In genomic region chr1:180527270-180527669, GRCh38 we compare ENCODE assay signal across 17 cellular contexts. TPM values are rescaled to one million over a fixed set of nuclear protein-coding genes. Genes with fewer than 3 reads are reported as not detected.
DNase-seq lines count a peak whose midpoint lies in the region; ATAC-seq, FAIRE-seq and TF ChIP-seq lines count a peak whose summit lies in the region.
"Had no signal": no experiment of that assay in that cellular context is flagged by ENCODE, and none has a peak within 500 bp of the region (broad histone marks: within the 10 kb centered on the region; RNA-seq: fewer than 3 reads in every experiment).

No MANE protein-coding gene starts in this region.

- CTCF ChIA-PET in HEK293 (lab: Yijun Ruan, JAX) = interaction anchor here (0.5 to 13.3 kb wide), 7 partner anchors 12 to 746 kb away, joined by 3 to 134 read pairs (median 3); no protein-coding TSS in a partner anchor
- CTCF ChIA-PET in RWPE1 (lab: Yijun Ruan, JAX) = interaction anchor here (0.6 kb wide), 1 partner anchor 658 kb away, joined by 6 read pairs; no protein-coding TSS in a partner anchor

- DNase-seq in RWPE1 (ENCODE audit: low spot score) (peak; percentile 25), fibroblast of mammary gland (ENCODE audit: low read depth) (peak; percentile 48), small intestine (peak; percentile 45), NCI-H2029 (lab: John Stamatoyannopoulos, UW) (no peak), head of caudate nucleus (no peak), NCI-H2081 (lab: John Stamatoyannopoulos, UW) (no peak)
- DNase-seq: CD4-positive, CD25-positive, alpha-beta regulatory T cell; GOT3; heart right ventricle; left ventricle myocardium inferior; NCI-H1092 treated with DMSO at 0.1 percent for 48 hours; T1000 had no signal

- intact Hi-C loops in head of caudate nucleus (cut with DNase I) = no loop called here

- no peak for ATAC-seq in HG02610 (IDR thresholded peaks at IDR 0.05; ENCODE audit: unreplicated experiment)

- H3K27ac ChIP-seq in HEK293 (ENCODE audit: extremely low read depth, low read depth, low read length) (no peak overlapping the region), RWPE1 (no peak overlapping the region), small intestine (ENCODE audit: low read depth in 1 of 2, low read length in 1 of 2) (no peak overlapping the region)
- H3K27ac ChIP-seq: left ventricle myocardium inferior, neural progenitor cell, skin epidermis had no signal

- FAIRE-seq in small intestine (lab: Jason Lieb, UNC) = no peak
- FAIRE-seq: GM18507 had no signal

- H3K9me3 ChIP-seq in HEK293 (ENCODE audit: control insufficient read depth, insufficient read depth, low read depth, low read length) = no peaks in the 10 kb centered on the region
- no peaks in the 10 kb centered on the region for H3K9me3 ChIP-seq in small intestine (ENCODE audit: control insufficient read depth, low read depth)
- H3K9me3 ChIP-seq: left ventricle myocardium inferior had no signal

- TF ChIP-seq CTCF in HEK293 (tag by site-specific recombination; IDR thresholded peaks at IDR 0.05) = no peak
- TF ChIP-seq CTCF in RWPE1 (conservative IDR thresholded peaks at IDR 0.05; ENCODE audit: low read depth) = no peak
- TF ChIP-seq CTCF in fibroblast of mammary gland (conservative IDR thresholded peaks at IDR 0.05; ENCODE audit: control insufficient read depth, insufficient read depth, low read depth, low read length) = no peak

- H3K4me1 ChIP-seq in HEK293 (ENCODE audit: control insufficient read depth, insufficient read depth, low read length) (no peaks in the 10 kb centered on the region), small intestine (ENCODE audit: control insufficient read depth in 2 of 2, insufficient read depth in 1 of 2, low read depth in 1 of 2, low read length in 1 of 2) (no peaks in the 10 kb centered on the region)
- H3K4me1 ChIP-seq: neural progenitor cell had no signal

- POLR2A ChIA-PET in HEK293 (lab: Yijun Ruan, JAX) = no interaction called here
- POLR2A ChIA-PET in RWPE1 (lab: Yijun Ruan, JAX; ENCODE audit: low non-redundant PET) = no interaction called here

- H3K27me3 ChIP-seq in small intestine (ENCODE audit: control insufficient read depth in 2 of 2, insufficient read depth in 2 of 2, low read length in 2 of 2) = no peaks in the 10 kb centered on the region
- H3K27me3 ChIP-seq: heart right ventricle, neural progenitor cell had no signal

- H3K36me3 ChIP-seq in HEK293 (ENCODE audit: control insufficient read depth in 2 of 2, insufficient read depth in 1 of 2, low read length in 2 of 2) = no peaks in the 10 kb centered on the region
- H3K36me3 ChIP-seq in small intestine (ENCODE audit: control insufficient read depth in 2 of 2, insufficient read depth in 2 of 2, low read length in 2 of 2) = no peaks in the 10 kb centered on the region
- H3K36me3 ChIP-seq: heart right ventricle, left ventricle myocardium inferior, neural progenitor cell had no signal

- 23 to 55% (median 33%) methylated on average over 4 of the region's 4 CpGs for WGBS in small intestine, 3 donors

- no peak overlapping the region for H3K4me3 ChIP-seq in HEK293 (ENCODE audit: low read depth, low read length)
- H3K4me3 ChIP-seq in fibroblast of mammary gland (ENCODE audit: control insufficient read depth, low read depth, low read length) = no peak overlapping the region
- H3K4me3 ChIP-seq in small intestine (ENCODE audit: low read depth in 1 of 2, low read length in 2 of 2) = no peak overlapping the region
- H3K4me3 ChIP-seq: heart right ventricle, left ventricle myocardium inferior, neural progenitor cell, skin epidermis had no signal

TF ChIP-seq in HEK293, 187 proteins besides CTCF, POLR2A, EP300 and RAD21:
- TF ChIP-seq ZNF449 (tag by site-specific recombination; IDR thresholded peaks at IDR 0.05) (no peak), ZNF623 (tag by site-specific recombination; IDR thresholded peaks at IDR 0.05) (peak; percentile 40; the same call in 1 of the 2 replicates), ZBTB49 (tag by site-specific recombination; IDR thresholded peaks at IDR 0.05; ENCODE audit: low read depth) (no peak), ZBTB20 (tag by site-specific recombination; IDR thresholded peaks at IDR 0.05) (peak; percentile 60; the same call in 1 of the 2 replicates), ZNF366 (tag by site-specific recombination; conservative IDR thresholded peaks at IDR 0.05) (no peak), GLIS1 (tag by site-specific recombination; IDR thresholded peaks at IDR 0.05) (no peak), ZEB2 (tag by site-specific recombination; IDR thresholded peaks at IDR 0.05) (no peak), ZXDB (tag by site-specific recombination; IDR thresholded peaks at IDR 0.05) (no peak), GLI4 (tag by site-specific recombination; IDR thresholded peaks at IDR 0.05) (no peak), ZNF548 (tag by site-specific recombination; IDR thresholded peaks at IDR 0.05) (no peak), GLI2 (tag by site-specific recombination; IDR thresholded peaks at IDR 0.05; ENCODE audit: borderline replicate concordance, low read depth) (no peak), ELK4 (IDR thresholded peaks at IDR 0.05; ENCODE audit: borderline replicate concordance, low read depth, low read length) (no peak), ZNF184 (tag by site-specific recombination; IDR thresholded peaks at IDR 0.05) (no peak), ZNF341 (tag by site-specific recombination; IDR thresholded peaks at IDR 0.05; ENCODE audit: low read depth) (no peak), ATF2 (tag by site-specific recombination; IDR thresholded peaks at IDR 0.05; ENCODE audit: low read depth) (no peak), SALL2 (tag by site-specific recombination; IDR thresholded peaks at IDR 0.05; ENCODE audit: borderline replicate concordance) (no peak), TRIM28 (IDR thresholded peaks at IDR 0.05; ENCODE audit: borderline replicate concordance, low read length) (no peak), PRDM1 (tag by site-specific recombination; IDR thresholded peaks at IDR 0.05) (0 out of 2 replicates have a peak, but pooled peaks have one; percentile 12), ZNF664 (tag by site-specific recombination; IDR thresholded peaks at IDR 0.05) (no peak)

RNA-seq across cellular contexts. Expression of gene ACBD6, which starts 24.9 kb away (rescaled TPM):
- 10 to 100 TPM; 12.7 to 23.0 (median 18.4) TPM for polyA plus RNA-seq in small intestine

RNA-seq across cellular contexts. Expression of gene OVAAL, which starts 31.5 kb away (rescaled TPM):
- not detected for polyA plus RNA-seq in small intestine
- polyA plus RNA-seq: CD4-positive, CD25-positive, alpha-beta regulatory T cell had no signal

Comparison
In these comparisons a context has a peak if more than half of its experiments do, and no peak if none do; other contexts are left out.
1. DNase-seq: peak in RWPE1 (single experiment), fibroblast of mammary gland (single experiment) and small intestine (single experiment); none in NCI-H2029 (single experiment), head of caudate nucleus (0 of 42) and NCI-H2081 (0 of 2).